In the genomic region with DNA sequence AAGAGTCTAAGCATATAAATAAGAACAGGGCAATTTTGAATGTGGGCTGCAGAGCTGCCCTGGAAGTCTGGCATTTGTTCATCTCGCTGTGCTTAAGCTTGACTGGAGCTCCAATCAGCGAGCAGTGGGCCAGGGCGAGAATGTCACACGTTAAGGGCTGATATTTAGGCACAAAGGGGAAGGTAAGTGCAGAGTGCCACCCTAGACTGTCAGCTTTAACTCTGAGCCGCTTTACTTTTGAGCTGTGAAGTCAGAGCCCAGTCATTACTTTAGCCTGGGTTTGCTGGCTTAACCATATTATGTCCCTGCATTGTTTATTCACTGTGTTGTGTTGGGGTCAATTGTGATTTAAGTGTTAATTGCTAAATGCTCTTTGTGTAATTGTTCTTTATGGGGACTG, we compare ENCODE assay signal across 19 cellular contexts.
A peak's percentile ranks its signal among the peaks of the same experiment; 100 is the strongest.
DNase-seq lines count a peak whose midpoint lies in the region; ATAC-seq and TF ChIP-seq lines count a peak whose summit lies in the region.
"Had no signal": no experiment of that assay in that cellular context is flagged by ENCODE, and none has a peak within 500 bp of the region (broad histone marks: within the 10 kb centered on the region; RNA-seq: fewer than 3 reads in every experiment).

No MANE protein-coding gene starts in this region.

- no peaks in the 10 kb centered on the region for H3K36me3 Mint-ChIP-seq in brain
- no peaks in the 10 kb centered on the region for H3K36me3 Mint-ChIP-seq in neural crest cell (ENCODE audit: low read depth)
- no peaks in the 10 kb centered on the region for H3K36me3 Mint-ChIP-seq in activated T-helper 2 cell treated with anti-CD3 and anti-CD28 coated beads, Interferon-gamma antibody, Interleukin-2, Interleukin-4, amounts not matched to agents 10 μg/mL and 5 μg/mL and 100 μg/mL, durations not matched to agents 14 hours and 24 hours and 36 hours (ENCODE audit: low read depth)
- peaks cover 22% of the 10 kb centered on the region for H3K36me3 Mint-ChIP-seq in T-cell

- peaks cover 51% of the 10 kb centered on the region for H3K4me1 Mint-ChIP-seq in brain
- H3K4me1 Mint-ChIP-seq in neural crest cell, result peaks cover 44% of the 10 kb centered on the region
- H3K4me1 Mint-ChIP-seq in activated T-helper 2 cell treated with anti-CD3 and anti-CD28 coated beads, Interferon-gamma antibody, Interleukin-2, Interleukin-4, amounts not matched to agents 10 μg/mL and 5 μg/mL and 100 μg/mL, durations not matched to agents 14 hours and 24 hours and 36 hours (ENCODE audit: low read depth), result peaks cover 5% of the 10 kb centered on the region
- H3K4me1 Mint-ChIP-seq in T-cell, result peaks cover 16 to 19% (median 17%) of the 10 kb centered on the region in 3 donors

- H3K27ac Mint-ChIP-seq in brain (peak overlapping the region in 4 of 5 experiments; percentile 27 to 89 (median 66)), neural crest cell (ENCODE audit: unreplicated experiment) (peak overlapping the region; percentile 37), T-cell (no peak overlapping the region)
- no peak overlapping the region for H3K27ac Mint-ChIP-seq in activated T-helper 2 cell treated with anti-CD3 and anti-CD28 coated beads, Interferon-gamma antibody, Interleukin-2, Interleukin-4, amounts not matched to agents 10 μg/mL and 5 μg/mL and 100 μg/mL, durations not matched to agents 14 hours and 24 hours and 36 hours
- H3K27ac Mint-ChIP-seq: CD4-positive, CD25-positive, alpha-beta regulatory T cell had no signal

- peaks cover 0 to 2% (median 2%) of the 10 kb centered on the region in 5 experiments for H3K9me3 Mint-ChIP-seq in brain
- H3K9me3 Mint-ChIP-seq in neural crest cell, result peaks cover 2% of the 10 kb centered on the region
- H3K9me3 Mint-ChIP-seq in activated T-helper 2 cell treated with anti-CD3 and anti-CD28 coated beads, Interferon-gamma antibody, Interleukin-2, Interleukin-4, amounts not matched to agents 10 μg/mL and 5 μg/mL and 100 μg/mL, durations not matched to agents 14 hours and 24 hours and 36 hours, result no peaks in the 10 kb centered on the region
- H3K9me3 Mint-ChIP-seq in T-cell, result no peaks in the 10 kb centered on the region

- DNase-seq in HAP-1 (ENCODE audit: low spot score in 2 of 2) (peak; percentile 39 to 40), NCI-H146 treated with DMSO at 0.1 percent for 48 hours (lab: John Stamatoyannopoulos, UW; ENCODE audit: unreplicated experiment) (peak; percentile 47), neural crest cell (ENCODE audit: low read depth, low spot score) (no peak), cerebellum (ENCODE audit: low spot score) (no peak), T-cell (no peak)
- no peak for DNase-seq in activated T-helper 2 cell treated with anti-CD3 and anti-CD28 coated beads, Interferon-gamma antibody, Interleukin-2, Interleukin-4, amounts not matched to agents 10 μg/mL and 5 μg/mL and 100 μg/mL, durations not matched to agents 14 hours and 24 hours and 36 hours (ENCODE audit: low spot score)
- DNase-seq: Calu3; CD4-positive, CD25-positive, alpha-beta regulatory T cell; GM23248; MG63; NCI-H1105 treated with DMSO at 0.1 percent for 48 hours; NCI-H2107; NCI-H226; NCI-H526 treated with DMSO at 0.1 percent for 48 hours; Peyer's patch; Right ventricle myocardium superior had no signal

- in situ Hi-C loops in HAP-1 (cut with MboI; ENCODE audit: low sequenced_read_pairs), result no loop called here

- no peaks in the 10 kb centered on the region for H3K27me3 ChIP-seq in HAP-1 (ENCODE audit: low read depth)
- H3K27me3 ChIP-seq: Peyer's patch had no signal

- peaks cover 38% of the 10 kb centered on the region for H3K4me1 ChIP-seq in HAP-1
- H3K4me1 ChIP-seq: Peyer's patch had no signal

- CTCF ChIA-PET in T-cell (lab: Charles Lee), result no interaction called here

- TF ChIP-seq CTCF in brain (conservative IDR thresholded peaks at IDR 0.05), result no peak
- no peak for TF ChIP-seq CTCF in neural crest cell (conservative IDR thresholded peaks at IDR 0.05)

- POLR2A ChIA-PET in T-cell (lab: Charles Lee), result no interaction called here

- ATAC-seq in GM19023 (IDR thresholded peaks at IDR 0.05; ENCODE audit: unreplicated experiment) (no peak), T-cell (replicated peaks in 1 of 4) (no peak)
- ATAC-seq: GM12878 had no signal

- no peaks in the 10 kb centered on the region for H3K9me3 ChIP-seq in HAP-1
- H3K9me3 ChIP-seq: MG63, Peyer's patch had no signal

- intact Hi-C loops in activated T-helper 2 cell treated with anti-CD3 and anti-CD28 coated beads, Interferon-gamma antibody, Interleukin-2, Interleukin-4, amounts not matched to agents 10 μg/mL and 5 μg/mL and 100 μg/mL, durations not matched to agents 14 hours and 24 hours and 36 hours (cut with micrococcal nuclease), result no loop called here

- H3K27me3 Mint-ChIP-seq in brain, result peaks cover 21% of the 10 kb centered on the region
- H3K27me3 Mint-ChIP-seq in neural crest cell (ENCODE audit: low read depth), result peaks cover 51% of the 10 kb centered on the region
- H3K27me3 Mint-ChIP-seq in activated T-helper 2 cell treated with anti-CD3 and anti-CD28 coated beads, Interferon-gamma antibody, Interleukin-2, Interleukin-4, amounts not matched to agents 10 μg/mL and 5 μg/mL and 100 μg/mL, durations not matched to agents 14 hours and 24 hours and 36 hours (ENCODE audit: low read depth), result no peaks in the 10 kb centered on the region
- no peaks in the 10 kb centered on the region for H3K27me3 Mint-ChIP-seq in T-cell
- H3K27me3 Mint-ChIP-seq: CD4-positive, CD25-positive, alpha-beta regulatory T cell had no signal

- H3K4me3 Mint-ChIP-seq in brain (peak overlapping the region; percentile 28 to 78 (median 70)), neural crest cell (no peak overlapping the region), T-cell (no peak overlapping the region)
- H3K4me3 Mint-ChIP-seq in activated T-helper 2 cell treated with anti-CD3 and anti-CD28 coated beads, Interferon-gamma antibody, Interleukin-2, Interleukin-4, amounts not matched to agents 10 μg/mL and 5 μg/mL and 100 μg/mL, durations not matched to agents 14 hours and 24 hours and 36 hours (ENCODE audit: low read depth), result no peak overlapping the region

- no peak overlapping the region for H3K4me3 ChIP-seq in HAP-1
- H3K4me3 ChIP-seq: GM12878, GM23248, MG63, Peyer's patch had no signal

- no peaks in the 10 kb centered on the region for H3K36me3 ChIP-seq in HAP-1 (replicated peaks)
- H3K36me3 ChIP-seq: MG63, Peyer's patch had no signal

Comparison
In these comparisons a context has a peak if more than half of its experiments do, and no peak if none do; other contexts are left out.
1. DNase-seq: peak in HAP-1 (2 of 2) and NCI-H146 treated with DMSO at 0.1 percent for 48 hours (single experiment); none in neural crest cell (single experiment), cerebellum (single experiment), activated T-helper 2 cell treated with anti-CD3 and anti-CD28 coated beads, Interferon-gamma antibody, Interleukin-2, Interleukin-4, amounts not matched to agents 10 μg/mL and 5 μg/mL and 100 μg/mL, durations not matched to agents 14 hours and 24 hours and 36 hours (single experiment) and T-cell (0 of 34).
2. H3K27ac Mint-ChIP-seq: peak in brain (4 of 5) and neural crest cell (single experiment); none in activated T-helper 2 cell treated with anti-CD3 and anti-CD28 coated beads, Interferon-gamma antibody, Interleukin-2, Interleukin-4, amounts not matched to agents 10 μg/mL and 5 μg/mL and 100 μg/mL, durations not matched to agents 14 hours and 24 hours and 36 hours (single experiment) and T-cell (0 of 2).
3. H3K4me3 Mint-ChIP-seq: peak in brain (5 of 5); none in neural crest cell (single experiment), activated T-helper 2 cell treated with anti-CD3 and anti-CD28 coated beads, Interferon-gamma antibody, Interleukin-2, Interleukin-4, amounts not matched to agents 10 μg/mL and 5 μg/mL and 100 μg/mL, durations not matched to agents 14 hours and 24 hours and 36 hours (single experiment) and T-cell (0 of 3).